Comparison of ENCODE assay signal across 12 cellular contexts in genomic region chr14:102183922-102184677, GRCh38. TPM values are rescaled to one million over a fixed set of nuclear protein-coding genes. Genes with fewer than 3 reads are reported as not detected.
DNase-seq lines count a peak whose midpoint lies in the region; ATAC-seq, FAIRE-seq and TF ChIP-seq lines count a peak whose summit lies in the region.
"Had no signal": no experiment of that assay in that cellular context is flagged by ENCODE, and none has a peak within 500 bp of the region (broad histone marks: within the 10 kb centered on the region; RNA-seq: fewer than 3 reads in every experiment).

No MANE protein-coding gene starts in this region.

- H2AFZ ChIP-seq in HepG2 (ENCODE audit: low read length): no peak overlapping the region

- no peaks in the 10 kb centered on the region for H3K36me3 Mint-ChIP-seq in activated CD8-positive, alpha-beta memory T cell treated with anti-CD3 and anti-CD28 coated beads, Interleukin-2, amount 10 ng/mL, durations not matched to agents 7 days and 5 days
- H3K36me3 Mint-ChIP-seq in CD4-positive, alpha-beta memory T cell: peaks cover 0 to 2% of the 10 kb centered on the region in 2 donors

- 96% methylated on average over 7 of the region's 7 CpGs for WGBS in HepG2 (ENCODE audit: low lambda C conversion rate)

- H3K4me3 Mint-ChIP-seq in activated CD8-positive, alpha-beta memory T cell treated with anti-CD3 and anti-CD28 coated beads, Interleukin-2, amount 10 ng/mL, durations not matched to agents 7 days and 5 days: no peak overlapping the region
- H3K4me3 Mint-ChIP-seq in CD4-positive, alpha-beta memory T cell: no peak overlapping the region

- peaks cover 41% of the 10 kb centered on the region for H3K4me1 Mint-ChIP-seq in activated CD8-positive, alpha-beta memory T cell treated with anti-CD3 and anti-CD28 coated beads, Interleukin-2, amount 10 ng/mL, durations not matched to agents 7 days and 5 days
- H3K4me1 Mint-ChIP-seq in CD4-positive, alpha-beta memory T cell: peaks cover 40 to 71% (median 60%) of the 10 kb centered on the region in 4 donors

- H3K4me1 ChIP-seq in HepG2 (ENCODE audit: insufficient read depth, low read length): peaks cover 46% of the 10 kb centered on the region
- peaks cover 2 to 71% (median 40%) of the 10 kb centered on the region in 5 donors for H3K4me1 ChIP-seq in subcutaneous abdominal adipose tissue (ENCODE audit: control insufficient read depth in 5 of 5, insufficient read depth in 5 of 5, low read length in 5 of 5)
- peaks cover 33% of the 10 kb centered on the region for H3K4me1 ChIP-seq in CD4-positive, alpha-beta memory T cell (ENCODE audit: insufficient read depth, low read length)

- H3K79me2 ChIP-seq in HepG2 (ENCODE audit: insufficient read depth, low read length): peaks cover 72% of the 10 kb centered on the region

- peak; percentile 53 for ATAC-seq in activated CD8-positive, alpha-beta memory T cell treated with anti-CD3 and anti-CD28 coated beads, Interleukin-2, amount 10 ng/mL, durations not matched to agents 7 days and 5 days
- ATAC-seq in HepG2 (no peak), GM18505 (IDR thresholded peaks at IDR 0.05; ENCODE audit: unreplicated experiment) (no peak)

- TF ChIP-seq POLR2A in HepG2 (IDR thresholded peaks at IDR 0.05; ENCODE audit: insufficient read depth in 1 of 2, low read depth in 2 of 2, low read length in 2 of 2): no peak
- no peak for TF ChIP-seq POLR2A in GM18505 (IDR thresholded peaks at IDR 0.05; ENCODE audit: borderline replicate concordance, extremely low read depth, insufficient read depth, insufficient read length)

- no peak for TF ChIP-seq RAD21 in HepG2 (CRISPR knock-in tag; IDR thresholded peaks at IDR 0.05)

- no peak for TF ChIP-seq CTCF in HepG2 (CRISPR knock-in tag; IDR thresholded peaks at IDR 0.05)

- CTCF ChIA-PET in activated CD8-positive, alpha-beta memory T cell treated with anti-CD3 and anti-CD28 coated beads, Interleukin-2, amount 10 ng/mL, durations not matched to agents 7 days and 5 days (lab: Charles Lee): interaction anchor here (0.6 kb wide), 1 partner anchor 162 kb away, joined by 3 read pairs; no protein-coding TSS in a partner anchor
- CTCF ChIA-PET in HepG2 (lab: Yijun Ruan, JAX; ENCODE audit: low intra/inter-chr PET ratio, low total read pairs): no interaction called here
- CTCF ChIA-PET in CD4-positive, alpha-beta memory T cell (lab: Charles Lee; ENCODE audit: partially characterized antibody): interaction anchor here (0.6 to 0.9 kb wide), 2 partner anchors 79 to 130 kb away, joined by 4 to 5 read pairs; no protein-coding TSS in a partner anchor

- no peaks in the 10 kb centered on the region; the same call in 1 of the 2 replicates for H4K20me1 ChIP-seq in HepG2 (ENCODE audit: insufficient read depth, low read length)

- intact Hi-C loops in HepG2 (cut with micrococcal nuclease; ENCODE audit: unreplicated experiment): loop anchor here (2.0 kb wide), 1 partner anchor 33 kb away; no protein-coding TSS in a partner anchor
- intact Hi-C loops in CD4-positive, alpha-beta memory T cell (cut with micrococcal nuclease): no loop called here

- no peaks in the 10 kb centered on the region; a peak in 2 of 5 replicates for H3K36me3 ChIP-seq in HepG2 (replicated peaks in 1 of 2; ENCODE audit: control insufficient read depth in 1 of 2, insufficient read depth in 2 of 2, low read length in 2 of 2)
- no peaks in the 10 kb centered on the region for H3K36me3 ChIP-seq in subcutaneous abdominal adipose tissue (ENCODE audit: control insufficient read depth in 5 of 5, insufficient read depth in 5 of 5, low read length in 5 of 5)
- no peaks in the 10 kb centered on the region for H3K36me3 ChIP-seq in CD4-positive, alpha-beta memory T cell (ENCODE audit: insufficient read depth, low read length)
- H3K36me3 ChIP-seq: right lobe of liver, vagina had no signal

- H3K27me3 ChIP-seq in HepG2 (ENCODE audit: control insufficient read depth in 1 of 2, insufficient read depth in 2 of 2, low read length in 2 of 2) (no peaks in the 10 kb centered on the region), subcutaneous abdominal adipose tissue (ENCODE audit: control insufficient read depth in 5 of 5, insufficient read depth in 4 of 5, low read length in 5 of 5) (no peaks in the 10 kb centered on the region)
- no peaks in the 10 kb centered on the region for H3K27me3 ChIP-seq in CD4-positive, alpha-beta memory T cell (ENCODE audit: insufficient read depth, low read length)
- H3K27me3 ChIP-seq: right lobe of liver, vagina had no signal

- in situ Hi-C loops in HepG2 (cut with HindIII; ENCODE audit: extremely low pct_ligation_motif_present, low pct_unique_long_range_greater_than_20kb): no loop called here

- H3K4me3 ChIP-seq in HepG2 (replicated peaks in 1 of 3; ENCODE audit: insufficient read depth in 1 of 3, low read depth in 2 of 3, low read length in 3 of 3) (no peak overlapping the region), subcutaneous abdominal adipose tissue (ENCODE audit: low read depth in 1 of 5, low read length in 5 of 5) (no peak overlapping the region)
- no peak overlapping the region for H3K4me3 ChIP-seq in CD4-positive, alpha-beta memory T cell (ENCODE audit: low read length in 2 of 2)
- H3K4me3 ChIP-seq: right lobe of liver, vagina had no signal

- no peaks in the 10 kb centered on the region for H3K9me3 Mint-ChIP-seq in activated CD8-positive, alpha-beta memory T cell treated with anti-CD3 and anti-CD28 coated beads, Interleukin-2, amount 10 ng/mL, durations not matched to agents 7 days and 5 days (ENCODE audit: low read depth)
- H3K9me3 Mint-ChIP-seq in CD4-positive, alpha-beta memory T cell: no peaks in the 10 kb centered on the region

- TF ChIP-seq EP300 in HepG2 (IDR thresholded peaks at IDR 0.05; ENCODE audit: low read depth in 2 of 2, low read length in 2 of 2) (no peak), HepG2 (CRISPR knock-in tag; IDR thresholded peaks at IDR 0.05; ENCODE audit: borderline replicate concordance) (no peak)

- no peaks in the 10 kb centered on the region for H3K9me3 ChIP-seq in HepG2 (ENCODE audit: low read length)
- H3K9me3 ChIP-seq in subcutaneous abdominal adipose tissue (ENCODE audit: control insufficient read depth in 5 of 5, low read length in 5 of 5): no peaks in the 10 kb centered on the region
- no peaks in the 10 kb centered on the region for H3K9me3 ChIP-seq in CD4-positive, alpha-beta memory T cell (ENCODE audit: control insufficient read depth in 1 of 2, low read length in 2 of 2)
- H3K9me3 ChIP-seq: right lobe of liver, vagina had no signal

- peak overlapping the region; percentile 60; the same call in 1 of the 2 replicates for H3K4me2 ChIP-seq in HepG2 (ENCODE audit: low read depth, low read length)

- BruUV-seq in HepG2 (replicated peaks; lab: Mats Ljungman, UMichigan): no TSS peak

- DNase-seq in activated CD8-positive, alpha-beta memory T cell treated with anti-CD3 and anti-CD28 coated beads, Interleukin-2, amount 10 ng/mL, durations not matched to agents 7 days and 5 days: no peak
- DNase-seq in activated CD8-positive, alpha-beta memory T cell treated with anti-CD3 and anti-CD28 coated beads, Interleukin-2, amount 50 U/mL, for 48 hours: no peak
- DNase-seq in activated T-cell treated with anti-CD3 and anti-CD28 coated beads, Interleukin-2, amount 50 U/mL, for 48 hours: peak; percentile 54 to 56
- no peak for DNase-seq in HepG2 (ENCODE audit: low spot score)
- DNase-seq in CD4-positive, alpha-beta memory T cell: no peak
- no peak for DNase-seq in activated gamma-delta T cell (lab: John Stamatoyannopoulos, UW)
- DNase-seq: right lobe of liver had no signal

- no peak overlapping the region for H3K27ac Mint-ChIP-seq in activated CD8-positive, alpha-beta memory T cell treated with anti-CD3 and anti-CD28 coated beads, Interleukin-2, amount 10 ng/mL, durations not matched to agents 7 days and 5 days
- peak overlapping the region in 3 of 7 donors; percentile 24 to 34 (median 25) for H3K27ac Mint-ChIP-seq in CD4-positive, alpha-beta memory T cell

- POLR2A ChIA-PET in HepG2 (lab: Yijun Ruan, JAX): no interaction called here
- POLR2A ChIA-PET in CD4-positive, alpha-beta memory T cell (lab: Charles Lee; ENCODE audit: partially characterized antibody): no interaction called here

- H3K9ac ChIP-seq in HepG2 (ENCODE audit: insufficient read depth, low read depth, low read length) (no peak overlapping the region), subcutaneous abdominal adipose tissue (ENCODE audit: low read length in 5 of 5) (no peak overlapping the region)

- H3K27ac ChIP-seq in HepG2 (ENCODE audit: extremely low read length, insufficient read depth, low read length) (no peak overlapping the region), subcutaneous abdominal adipose tissue (ENCODE audit: low read depth, low read length) (peak overlapping the region; percentile 84)
- H3K27ac ChIP-seq in CD4-positive, alpha-beta memory T cell (ENCODE audit: low read depth, low read length): no peak overlapping the region
- H3K27ac ChIP-seq: right lobe of liver, vagina had no signal

- no peak for FAIRE-seq in HepG2 (lab: Jason Lieb, UNC)
- FAIRE-seq: frontal cortex, keratinocyte had no signal

- H3K27me3 Mint-ChIP-seq in activated CD8-positive, alpha-beta memory T cell treated with anti-CD3 and anti-CD28 coated beads, Interleukin-2, amount 10 ng/mL, durations not matched to agents 7 days and 5 days: no peaks in the 10 kb centered on the region
- no peaks in the 10 kb centered on the region for H3K27me3 Mint-ChIP-seq in CD4-positive, alpha-beta memory T cell

RNA-seq across cellular contexts. Expression of gene WDR20, which starts 44.4 kb away (rescaled TPM):
- total RNA-seq in activated CD8-positive, alpha-beta memory T cell treated with anti-CD3 and anti-CD28 coated beads, Interleukin-2, amount 10 ng/mL, durations not matched to agents 7 days and 5 days: 10 to 100 TPM; 32.6 to 33.6 TPM
- total RNA-seq in HepG2 (2016; rRNA removed; fragmentation: Illumina TruSeq; extraction: Trizol): 23.2 and 30.5 TPM in 2 replicates
- 24.1 and 25.7 TPM in 2 replicates for total RNA-seq in HepG2 (2016; cell fraction: cytosol; rRNA removed; fragmentation: Illumina TruSeq; extraction: Trizol; ENCODE audit: low read depth)
- total RNA-seq in HepG2 (2016; cell fraction: insoluble cytoplasmic fraction; rRNA removed; fragmentation: Illumina TruSeq; extraction: Trizol): 25.8 and 28.7 TPM in 2 replicates
- 29.7 and 34.1 TPM in 2 replicates for total RNA-seq in HepG2 (2016; cell fraction: membrane; rRNA removed; fragmentation: Illumina TruSeq; extraction: Trizol)
- 22.4 and 24.2 TPM in 2 replicates for total RNA-seq in HepG2 (2016; cell fraction: nucleus; rRNA removed; fragmentation: Illumina TruSeq; extraction: Trizol)
- 10.4 and 11.6 TPM in 2 replicates for polyA plus RNA-seq in HepG2 (2011; rRNA removed)
- polyA plus RNA-seq in HepG2 (2011; cell fraction: cytosol; rRNA removed): 9.4 and 10.2 TPM in 2 replicates
- 11.4 and 12.2 TPM in 2 replicates for polyA plus RNA-seq in HepG2 (2011; cell fraction: nucleus; rRNA removed)
- polyA plus RNA-seq in HepG2 (2012): 10.7 and 12.8 TPM in 2 replicates
- 3.0 and 3.7 TPM in 2 replicates for polyA plus RNA-seq in HepG2 (2016; cell fraction: cytosol; fragmentation: Illumina TruSeq; extraction: Trizol; ENCODE audit: low read depth)
- 25.3 and 26.3 TPM in 2 replicates for polyA plus RNA-seq in HepG2 (2016; cell fraction: insoluble cytoplasmic fraction; fragmentation: Illumina TruSeq; extraction: Trizol; ENCODE audit: low read depth)
- 7.5 and 8.4 TPM in 2 replicates for polyA plus RNA-seq in HepG2 (2016; cell fraction: membrane; fragmentation: Illumina TruSeq; extraction: Trizol; ENCODE audit: low read depth)
- polyA plus RNA-seq in HepG2 (2016; cell fraction: nucleus; fragmentation: Illumina TruSeq; extraction: Trizol; ENCODE audit: insufficient read depth, low read depth): 25.1 and 26.7 TPM in 2 replicates
- 27.9 and 31.3 TPM in 2 replicates for polyA minus RNA-seq in HepG2 (2011; rRNA and poly(A)+ RNA removed; ENCODE audit: low replicate concordance)
- 14.9 and 18.5 TPM in 2 replicates for polyA minus RNA-seq in HepG2 (2011; cell fraction: cytosol; rRNA and poly(A)+ RNA removed)
- 27.6 and 29.8 TPM in 2 replicates for polyA minus RNA-seq in HepG2 (2011; cell fraction: nucleus; rRNA and poly(A)+ RNA removed)
- total RNA-seq in CD4-positive, alpha-beta memory T cell: 10 to 100 TPM; 56.8 to 57.9 TPM
- polyA plus RNA-seq in CD4-positive, alpha-beta memory T cell: 10 to 100 TPM; 18.8 to 22.3 TPM

Comparison
In these comparisons a context has a peak if more than half of its experiments do, and no peak if none do; other contexts are left out.
1. DNase-seq: peak in activated T-cell treated with anti-CD3 and anti-CD28 coated beads, Interleukin-2, amount 50 U/mL, for 48 hours (2 of 2); none in activated CD8-positive, alpha-beta memory T cell treated with anti-CD3 and anti-CD28 coated beads, Interleukin-2, amount 10 ng/mL, durations not matched to agents 7 days and 5 days (single experiment), activated CD8-positive, alpha-beta memory T cell treated with anti-CD3 and anti-CD28 coated beads, Interleukin-2, amount 50 U/mL, for 48 hours (single experiment), HepG2 (single experiment), CD4-positive, alpha-beta memory T cell (0 of 5) and activated gamma-delta T cell (single experiment).